In the genomic region with DNA sequence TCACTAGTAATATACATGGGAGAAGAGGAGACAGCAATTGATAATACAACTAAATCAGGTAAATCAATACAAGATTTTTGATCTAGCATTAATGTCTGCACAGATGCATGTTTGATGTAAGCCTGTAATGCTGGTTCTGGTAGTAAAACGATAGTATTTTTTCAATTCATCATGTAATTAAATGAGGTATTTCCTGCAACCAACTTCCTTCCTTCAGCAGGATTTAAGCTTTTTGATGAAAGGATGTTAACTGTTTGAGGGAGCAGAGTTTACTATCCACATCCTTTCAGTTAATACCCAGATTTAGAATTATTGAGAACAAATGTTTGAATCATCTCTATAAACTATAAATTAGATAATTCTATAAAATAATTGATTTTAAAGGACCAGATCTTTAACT, we compare ENCODE assay signal across 1 cellular context.
TF ChIP-seq lines count a peak whose summit lies in the region.

No MANE protein-coding gene starts in this region.

TF ChIP-seq in HepG2, 621 proteins besides CTCF, POLR2A, EP300 and RAD21:
- no peak for TF ChIP-seq PAX8 (CRISPR knock-in tag; IDR thresholded peaks at IDR 0.05; ENCODE audit: borderline replicate concordance)
- TF ChIP-seq BORCS8-MEF2B (CRISPR knock-in tag; IDR thresholded peaks at IDR 0.05) = no peak
- no peak for TF ChIP-seq ZNF720 (CRISPR knock-in tag; IDR thresholded peaks at IDR 0.05)
